ENCODE assay signal across 20 cellular contexts in the genomic region with DNA sequence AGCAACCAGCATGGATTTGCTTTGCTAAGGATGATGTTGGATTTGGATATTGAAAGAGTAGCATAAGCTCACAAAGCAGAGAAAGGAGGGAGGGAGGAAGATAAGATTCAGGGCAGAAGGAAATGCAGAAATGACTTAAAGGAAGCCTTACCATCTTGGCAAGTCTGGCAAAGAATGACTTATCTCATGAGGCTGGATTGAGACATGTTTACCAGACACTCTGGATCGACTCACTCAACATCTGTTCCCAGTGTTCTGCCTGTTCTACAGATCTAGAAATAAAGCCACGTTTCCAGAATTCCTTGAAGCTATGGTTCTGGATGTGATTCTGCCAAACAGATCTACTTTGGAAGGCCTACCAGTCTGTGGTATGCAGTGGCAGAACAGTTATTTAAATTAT. TPM values are rescaled to one million over a fixed set of nuclear protein-coding genes. Genes with fewer than 3 reads are reported as not detected.
A peak's percentile ranks its signal among the peaks of the same experiment; 100 is the strongest.
DNase-seq lines count a peak whose midpoint lies in the region; ATAC-seq and TF ChIP-seq lines count a peak whose summit lies in the region.
"Had no signal": no experiment of that assay in that cellular context is flagged by ENCODE, and none has a peak within 500 bp of the region (broad histone marks: within the 10 kb centered on the region; RNA-seq: fewer than 3 reads in every experiment).

No MANE protein-coding gene starts in this region.

- H3K4me3 Mint-ChIP-seq in T-cell = no peak overlapping the region
- H3K4me3 Mint-ChIP-seq: CD14-positive monocyte, H9, IgD-negative memory B cell had no signal

- H3K4me1 ChIP-seq in osteoblast (ENCODE audit: insufficient read depth, low read length) = no peaks in the 10 kb centered on the region

- no peaks in the 10 kb centered on the region for H3K36me3 ChIP-seq in osteoblast (ENCODE audit: insufficient read depth, low read length)

- H3K4me3 ChIP-seq in dorsolateral prefrontal cortex = no peak overlapping the region
- no peak overlapping the region for H3K4me3 ChIP-seq in fibroblast of pulmonary artery (replicated peaks; ENCODE audit: low read depth, low read length)
- no peak overlapping the region for H3K4me3 ChIP-seq in osteoblast (ENCODE audit: insufficient read depth, low read length)

- DNase-seq in T-cell (no peak), dorsolateral prefrontal cortex (no peak), fibroblast of pulmonary artery (ENCODE audit: low read depth) (peak; percentile 53), osteoblast (ENCODE audit: insufficient read length, low spot score, missing footprints) (no peak), activated gamma-delta T cell (lab: John Stamatoyannopoulos, UW) (no peak), midbrain (lab: John Stamatoyannopoulos, UW) (no peak)
- DNase-seq: AML-193; COR-L47; DMS153; H9; Kasumi-1; MM.1S; NCI-H1092 treated with DMSO at 0.1 percent for 48 hours; NCI-H69; NK-92 treated with Interleukin-12 subunit alpha and Interleukin-12 subunit beta, amount 100 ng/mL, for 24 hours; SHP77 treated with DMSO at 0.1 percent for 48 hours had no signal

- ATAC-seq in T-cell (replicated peaks in 1 of 4) (no peak), HG03521 (IDR thresholded peaks at IDR 0.05; ENCODE audit: unreplicated experiment) (no peak), GM18505 (IDR thresholded peaks at IDR 0.05; ENCODE audit: unreplicated experiment) (no peak)

- H3K36me3 Mint-ChIP-seq in T-cell = peaks cover 9% of the 10 kb centered on the region
- H3K36me3 Mint-ChIP-seq: CD14-positive monocyte had no signal

- peaks cover 3% of the 10 kb centered on the region for H3K9me3 ChIP-seq in osteoblast (ENCODE audit: low read depth, low read length)

- TF ChIP-seq CTCF in dorsolateral prefrontal cortex (IDR thresholded peaks at IDR 0.05 in 54 of 56, conservative IDR thresholded peaks at IDR 0.05 in 2 of 56; ENCODE audit: low read depth in 1 of 56, partially characterized antibody in 56 of 56) = no peak
- TF ChIP-seq CTCF in fibroblast of pulmonary artery (IDR thresholded peaks at IDR 0.05; ENCODE audit: low read length, missing control alignments) = no peak
- no peak for TF ChIP-seq CTCF in osteoblast (IDR thresholded peaks at IDR 0.05; ENCODE audit: extremely low read depth, low read depth, low read length)

- TF ChIP-seq POLR2A in GM18505 (IDR thresholded peaks at IDR 0.05; ENCODE audit: borderline replicate concordance, extremely low read depth, insufficient read depth, insufficient read length) = no peak

- peak overlapping the region; percentile 14 to 92 for H3K27ac Mint-ChIP-seq in T-cell
- H3K27ac Mint-ChIP-seq: CD14-positive monocyte, IgD-negative memory B cell had no signal

- CTCF ChIA-PET in T-cell (lab: Charles Lee) = no interaction called here

- peaks cover 11 to 24% (median 15%) of the 10 kb centered on the region in 3 donors for H3K4me1 Mint-ChIP-seq in T-cell
- H3K4me1 Mint-ChIP-seq: IgD-negative memory B cell had no signal

- H3K27ac ChIP-seq in dorsolateral prefrontal cortex (peak overlapping the region in 48 of 59 donors; percentile 2 to 86 (median 68)), osteoblast (ENCODE audit: low read depth, low read length) (no peak overlapping the region)

- intact Hi-C loops in dorsolateral prefrontal cortex (cut with DNase I) = loop anchor here in 1 of 2 donors (2.0 kb wide), 1 partner anchor 34 kb away; no protein-coding TSS in a partner anchor

- no peaks in the 10 kb centered on the region for H3K79me2 ChIP-seq in osteoblast (ENCODE audit: insufficient read depth, low read length)

- H3K27me3 ChIP-seq in dorsolateral prefrontal cortex (no peaks in the 10 kb centered on the region), osteoblast (ENCODE audit: insufficient read depth, low read length) (no peaks in the 10 kb centered on the region)

- no peak overlapping the region for H3K4me2 ChIP-seq in osteoblast (ENCODE audit: insufficient read depth, low read length)

- peaks cover 0 to 8% (median 0%) of the 10 kb centered on the region in 3 donors for H3K9me3 Mint-ChIP-seq in T-cell

- H4K20me1 ChIP-seq in osteoblast (ENCODE audit: insufficient read depth, low read length) = no peaks in the 10 kb centered on the region

- peak overlapping the region; percentile 29 for H2AFZ ChIP-seq in osteoblast (ENCODE audit: low read length)

- POLR2A ChIA-PET in T-cell (lab: Charles Lee) = interaction anchor here in 1 of 2 donors (1.1 kb wide), 1 partner anchor 40 kb away, joined by 4 read pairs; no protein-coding TSS in a partner anchor

- peaks cover 0 to 4% of the 10 kb centered on the region in 2 donors for H3K27me3 Mint-ChIP-seq in T-cell
- H3K27me3 Mint-ChIP-seq: IgD-negative memory B cell had no signal

RNA-seq across cellular contexts. Expression of a gene that starts 38.8 kb away (rescaled TPM):
- total RNA-seq in T-cell (10 to 100 TPM; 14.8 to 20.3 (median 16.4) TPM), dorsolateral prefrontal cortex (10 to 100 TPM in 36 of 120 experiments, 1 to 10 TPM in 84; 4.5 to 15.6 (median 8.4) TPM), osteoblast (13.0 and 18.3 TPM in 2 replicates)
